In the genomic region with DNA sequence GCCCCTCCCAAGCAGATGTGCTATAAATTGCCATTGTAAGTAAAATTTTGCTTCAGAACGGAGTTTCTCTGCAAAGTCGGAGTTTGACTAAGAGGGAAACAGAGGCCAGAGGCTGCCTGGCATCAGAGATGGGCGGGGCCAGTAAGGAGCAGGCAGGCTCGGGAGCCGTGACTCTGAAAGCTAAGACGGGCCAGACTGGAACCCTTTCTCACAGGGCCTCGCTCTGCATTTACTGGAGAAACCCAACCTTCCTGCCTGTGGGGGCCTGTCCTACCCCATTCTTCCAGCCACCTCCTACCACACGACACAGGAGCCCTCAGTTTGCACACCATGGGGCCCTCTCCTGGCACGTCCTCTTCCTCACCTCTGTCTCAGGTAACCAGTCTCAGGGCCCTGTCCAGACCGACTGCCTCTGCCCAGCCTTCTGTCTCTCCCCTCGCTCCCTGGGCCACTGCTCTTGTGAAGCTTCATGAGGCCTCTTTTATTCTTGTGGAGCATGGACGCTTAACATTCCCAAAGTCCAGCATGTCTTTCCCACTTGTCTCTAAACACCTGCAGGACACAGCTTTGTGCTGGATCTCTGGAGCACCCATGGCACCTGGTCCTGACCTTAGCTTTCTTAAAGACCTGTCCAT, we compare ENCODE assay signal across 23 cellular contexts.
"Had no signal": no experiment of that assay in that cellular context is flagged by ENCODE, and none has a peak within 500 bp of the region (broad histone marks: within the 10 kb centered on the region; RNA-seq: fewer than 3 reads in every experiment).

No MANE protein-coding gene starts in this region.

- H3K36me3 Mint-ChIP-seq: activated CD8-positive, alpha-beta memory T cell treated with anti-CD3 and anti-CD28 coated beads, Interleukin-2, amount 10 ng/mL, durations not matched to agents 7 days and 5 days; immature natural killer cell had no signal

- ATAC-seq: activated CD8-positive, alpha-beta memory T cell treated with anti-CD3 and anti-CD28 coated beads, Interleukin-2, amount 10 ng/mL, durations not matched to agents 7 days and 5 days; activated CD8-positive, alpha-beta T cell treated with anti-CD3 and anti-CD28 coated beads for 36 hours; activated naive CD8-positive, alpha-beta T cell treated with anti-CD3 and anti-CD28 coated beads, Interleukin-2, amount 50 U/mL, for 24 hours; body of pancreas; foreskin keratinocyte had no signal

- H3K4me1 Mint-ChIP-seq: activated naive CD8-positive, alpha-beta T cell treated with anti-CD3 and anti-CD28 coated beads, Interleukin-2, amount 50 U/mL, for 24 hours; immature natural killer cell had no signal

- H3K4me3 Mint-ChIP-seq: activated CD4-positive, alpha-beta T cell treated with anti-CD3 and anti-CD28 coated beads, Interleukin-2, amount 10 ng/mL, durations not matched to agents 7 days and 5 days; activated CD8-positive, alpha-beta memory T cell treated with anti-CD3 and anti-CD28 coated beads, Interleukin-2, amount 10 ng/mL, durations not matched to agents 7 days and 5 days; activated CD8-positive, alpha-beta T cell treated with anti-CD3 and anti-CD28 coated beads for 36 hours; activated naive CD8-positive, alpha-beta T cell treated with anti-CD3 and anti-CD28 coated beads, Interleukin-2, amount 50 U/mL, for 24 hours; activated T-helper 1 cell treated with anti-CD3 and anti-CD28 coated beads, Interleukin-12 subunit alpha, Interleukin-12 subunit beta, Interleukin-2, Interleukin-4 antibody, amounts not matched to agents 30 ng/mL and 10 ng/mL and 1 ng/mL, durations not matched to agents 14 hours and 24 hours and 36 hours; immature natural killer cell; memory B cell; nephron progenitor cell had no signal

- H3K27me3 Mint-ChIP-seq: activated CD4-positive, alpha-beta T cell treated with anti-CD3 and anti-CD28 coated beads, Interleukin-2, amount 10 ng/mL, durations not matched to agents 7 days and 5 days; activated CD8-positive, alpha-beta memory T cell treated with anti-CD3 and anti-CD28 coated beads, Interleukin-2, amount 10 ng/mL, durations not matched to agents 7 days and 5 days; activated CD8-positive, alpha-beta T cell treated with anti-CD3 and anti-CD28 coated beads for 36 hours had no signal

- H3K9me3 Mint-ChIP-seq: activated CD4-positive, alpha-beta T cell treated with anti-CD3 and anti-CD28 coated beads, Interleukin-2, amount 10 ng/mL, durations not matched to agents 7 days and 5 days; activated T-helper 1 cell treated with anti-CD3 and anti-CD28 coated beads, Interleukin-12 subunit alpha, Interleukin-12 subunit beta, Interleukin-2, Interleukin-4 antibody, amounts not matched to agents 30 ng/mL and 10 ng/mL and 1 ng/mL, durations not matched to agents 14 hours and 24 hours and 36 hours; nephron progenitor cell had no signal

- H3K27ac Mint-ChIP-seq: activated CD4-positive, alpha-beta T cell treated with anti-CD3 and anti-CD28 coated beads, Interleukin-2, amount 10 ng/mL, durations not matched to agents 7 days and 5 days; activated CD8-positive, alpha-beta memory T cell treated with anti-CD3 and anti-CD28 coated beads, Interleukin-2, amount 10 ng/mL, durations not matched to agents 7 days and 5 days; activated CD8-positive, alpha-beta T cell treated with anti-CD3 and anti-CD28 coated beads for 36 hours; activated naive CD8-positive, alpha-beta T cell treated with anti-CD3 and anti-CD28 coated beads, Interleukin-2, amount 50 U/mL, for 24 hours; activated T-helper 1 cell treated with anti-CD3 and anti-CD28 coated beads, Interleukin-12 subunit alpha, Interleukin-12 subunit beta, Interleukin-2, Interleukin-4 antibody, amounts not matched to agents 30 ng/mL and 10 ng/mL and 1 ng/mL, durations not matched to agents 14 hours and 24 hours and 36 hours; memory B cell; nephron progenitor cell had no signal

- DNase-seq: activated CD4-positive, alpha-beta T cell treated with anti-CD3 and anti-CD28 coated beads, Interleukin-2, amount 10 ng/mL, durations not matched to agents 7 days and 5 days; activated CD4-positive, CD25-positive, alpha-beta regulatory T cell treated with anti-CD3 and anti-CD28 coated beads, Interleukin-2, amount 50 U/mL, for 72 hours; activated CD8-positive, alpha-beta memory T cell treated with anti-CD3 and anti-CD28 coated beads, Interleukin-2, amount 10 ng/mL, durations not matched to agents 7 days and 5 days; activated CD8-positive, alpha-beta T cell treated with anti-CD3 and anti-CD28 coated beads for 36 hours; activated gamma-delta T cell; activated naive CD4-positive, alpha-beta T cell treated with anti-CD3 and anti-CD28 coated beads, Interleukin-2, amount 50 U/mL, for 16 hours; activated naive CD8-positive, alpha-beta T cell treated with anti-CD3 and anti-CD28 coated beads, Interleukin-2, amount 50 U/mL, for 24 hours; activated T-cell treated with anti-CD3 and anti-CD28 coated beads for 4 hours; body of pancreas; caudate nucleus; dermis blood vessel endothelial cell; effector CD8-positive, alpha-beta T cell; erythroblast; foreskin keratinocyte; immature natural killer cell; kidney glomerular epithelial cell; stimulated activated CD4-positive, alpha-beta T cell treated with anti-CD3 and anti-CD28 coated beads, Interleukin-4, amount 100 ng/mL, for 1 hour; stimulated activated naive CD4-positive, alpha-beta T cell treated with Interleukin-2 at 50 U/mL for 16 hours; upper lobe of left lung; WERI-Rb-1 had no signal
